ENCODE assay signal across 1 cellular context in the genomic region with DNA sequence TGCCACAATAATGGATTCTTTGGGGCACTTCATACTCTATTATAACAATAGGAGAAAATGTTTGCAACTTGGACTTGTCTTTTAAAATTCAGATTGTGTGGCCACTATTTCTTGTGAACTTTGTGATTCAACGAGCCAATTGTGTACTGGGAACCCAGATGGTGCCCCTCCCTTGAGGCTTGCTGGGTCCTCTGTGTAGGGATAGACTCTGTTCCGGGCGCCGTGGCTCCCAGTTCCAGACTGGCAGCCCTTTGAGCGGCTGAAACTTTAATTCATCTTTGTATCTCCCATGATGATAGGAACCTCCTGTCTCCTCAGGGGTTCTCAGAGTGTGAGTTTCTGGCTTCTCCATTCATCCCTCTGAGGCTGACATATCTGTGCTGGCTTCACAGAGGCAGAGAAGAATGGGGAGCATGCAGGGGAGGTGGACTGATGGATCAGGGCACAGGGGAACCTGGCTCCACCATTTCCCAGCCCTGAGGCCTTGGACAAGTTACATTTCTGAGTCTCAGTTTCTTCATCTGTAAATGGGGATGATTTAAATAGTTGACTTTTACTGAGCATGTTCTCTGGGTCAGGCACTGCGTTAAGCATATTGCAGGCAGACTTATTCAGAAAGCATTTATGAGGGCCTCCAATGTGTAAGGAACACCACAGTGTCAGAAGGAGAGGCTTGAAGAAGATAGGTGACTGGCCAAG.
TF ChIP-seq lines count a peak whose summit lies in the region.

No MANE protein-coding gene starts in this region.

TF ChIP-seq in HepG2, 621 proteins besides CTCF, POLR2A, EP300 and RAD21:
- TF ChIP-seq GATAD2A (CRISPR knock-in tag; IDR thresholded peaks at IDR 0.05) (no peak), ZNF333 (CRISPR knock-in tag; IDR thresholded peaks at IDR 0.05; ENCODE audit: borderline replicate concordance) (no peak), ZNF629 (CRISPR knock-in tag; conservative IDR thresholded peaks at IDR 0.05) (peak; percentile 76), SMAD9 (CRISPR knock-in tag; IDR thresholded peaks at IDR 0.05) (no peak), FOXM1 (CRISPR knock-in tag; IDR thresholded peaks at IDR 0.05) (no peak), ZNF550 (CRISPR knock-in tag; IDR thresholded peaks at IDR 0.05; ENCODE audit: borderline replicate concordance) (no peak), ZNF781 (CRISPR knock-in tag; IDR thresholded peaks at IDR 0.05; ENCODE audit: borderline replicate concordance, not compliant biosample characterization) (no peak), ZNF615 (CRISPR knock-in tag; IDR thresholded peaks at IDR 0.05; ENCODE audit: borderline replicate concordance) (no peak), SCMH1 (CRISPR knock-in tag; IDR thresholded peaks at IDR 0.05; ENCODE audit: borderline replicate concordance) (no peak), KMT2B (CRISPR knock-in tag; IDR thresholded peaks at IDR 0.05) (no peak), HNF1B (CRISPR knock-in tag; IDR thresholded peaks at IDR 0.05) (0 out of 2 replicates have a peak, but pooled peaks have one; percentile 5)
